Comparison of ENCODE assay signal across 8 cellular contexts in genomic region chr1:44707959-44708831, GRCh38. TPM values are rescaled to one million over a fixed set of nuclear protein-coding genes. Genes with fewer than 3 reads are reported as not detected.
DNase-seq lines count a peak whose midpoint lies in the region; ATAC-seq and TF ChIP-seq lines count a peak whose summit lies in the region.

No MANE protein-coding gene starts in this region.

- H3K9me3 Mint-ChIP-seq in activated naive CD4-positive, alpha-beta T cell treated with anti-CD3 and anti-CD28 coated beads, Interleukin-2, amount 50 U/mL, for 24 hours, result no peaks in the 10 kb centered on the region

- ATAC-seq in heart right ventricle (peak; percentile 52 to 81 (median 70)), GM18867 (IDR thresholded peaks at IDR 0.05; ENCODE audit: unreplicated experiment) (no peak)

- 36 to 43% methylated on average over 15 of the region's 15 CpGs for WGBS in heart right ventricle, 2 donors
- WGBS in sigmoid colon, 2 donors, result 25 to 40% methylated on average over 15 of the region's 15 CpGs

- peak; percentile 54 for TF ChIP-seq CTCF in NB4 (IDR thresholded peaks at IDR 0.05; ENCODE audit: low read depth, low read length)
- peak; percentile 28 to 78 (median 69) for TF ChIP-seq CTCF in heart right ventricle (IDR thresholded peaks at IDR 0.05)
- peak in 2 of 4 experiments; percentile 54 to 58 for TF ChIP-seq CTCF in sigmoid colon (IDR thresholded peaks at IDR 0.05)

- no peaks in the 10 kb centered on the region for H3K36me3 Mint-ChIP-seq in activated naive CD4-positive, alpha-beta T cell treated with anti-CD3 and anti-CD28 coated beads, Interleukin-2, amount 50 U/mL, for 24 hours

- no peak overlapping the region for H3K27ac ChIP-seq in heart right ventricle
- H3K27ac ChIP-seq in sigmoid colon, result no peak overlapping the region

- H3K4me1 ChIP-seq in heart right ventricle, result peaks cover 0 to 10% (median 3%) of the 10 kb centered on the region in 9 donors
- H3K4me1 ChIP-seq in skeletal muscle satellite cell (ENCODE audit: control insufficient read depth, insufficient read depth, low read length), result peaks cover 19% of the 10 kb centered on the region
- peaks cover 0 to 8% (median 0%) of the 10 kb centered on the region in 4 donors for H3K4me1 ChIP-seq in sigmoid colon

- no peak for TF ChIP-seq EP300 in sigmoid colon (IDR thresholded peaks at IDR 0.05)

- peak overlapping the region; percentile 72 for H3K4me3 Mint-ChIP-seq in activated naive CD4-positive, alpha-beta T cell treated with anti-CD3 and anti-CD28 coated beads, Interleukin-2, amount 50 U/mL, for 24 hours

- H3K9ac ChIP-seq in skeletal muscle satellite cell (ENCODE audit: low read depth, low read length), result no peak overlapping the region

- H3K36me3 ChIP-seq in heart right ventricle, result no peaks in the 10 kb centered on the region
- H3K36me3 ChIP-seq in skeletal muscle satellite cell (ENCODE audit: insufficient read depth, low read length), result no peaks in the 10 kb centered on the region
- no peaks in the 10 kb centered on the region for H3K36me3 ChIP-seq in sigmoid colon

- peaks cover 0 to 6% (median 0%) of the 10 kb centered on the region in 7 donors for H3K27me3 ChIP-seq in heart right ventricle
- H3K27me3 ChIP-seq in skeletal muscle satellite cell (ENCODE audit: control insufficient read depth, insufficient read depth, low read length), result peaks cover 15% of the 10 kb centered on the region
- no peaks in the 10 kb centered on the region for H3K27me3 ChIP-seq in sigmoid colon

- TF ChIP-seq POLR2A in NB4 (IDR thresholded peaks at IDR 0.05; ENCODE audit: extremely low read depth, insufficient read length) (no peak), sigmoid colon (IDR thresholded peaks at IDR 0.05) (no peak)

- peak overlapping the region; percentile 63 for H3K4me2 ChIP-seq in skeletal muscle satellite cell (ENCODE audit: low read length)

- no peaks in the 10 kb centered on the region for H3K9me3 ChIP-seq in heart right ventricle
- no peaks in the 10 kb centered on the region for H3K9me3 ChIP-seq in skeletal muscle satellite cell (replicated peaks; ENCODE audit: low read length)
- no peaks in the 10 kb centered on the region for H3K9me3 ChIP-seq in sigmoid colon

- no peak overlapping the region for H3K4me3 ChIP-seq in NB4 (ENCODE audit: low read depth, low read length)
- peak overlapping the region in 2 of 10 donors; percentile 3 to 26 for H3K4me3 ChIP-seq in heart right ventricle
- peak overlapping the region; percentile 39 for H3K4me3 ChIP-seq in skeletal muscle satellite cell (ENCODE audit: low read length)
- peak overlapping the region in 1 of 4 donors; percentile 6 for H3K4me3 ChIP-seq in sigmoid colon

- peaks cover 9% of the 10 kb centered on the region for H3K4me1 Mint-ChIP-seq in activated naive CD4-positive, alpha-beta T cell treated with anti-CD3 and anti-CD28 coated beads, Interleukin-2, amount 50 U/mL, for 24 hours

- intact Hi-C loops in heart right ventricle (cut with DNase I), result no loop called here
- intact Hi-C loops in sigmoid colon (cut with DNase I), result no loop called here

- peak overlapping the region; percentile 19 for H3K27ac Mint-ChIP-seq in activated naive CD4-positive, alpha-beta T cell treated with anti-CD3 and anti-CD28 coated beads, Interleukin-2, amount 50 U/mL, for 24 hours

- DNase-seq in activated CD4-positive, alpha-beta T cell treated with anti-CD3 and anti-CD28 coated beads for 48 hours, result peak; percentile 37
- no peak for DNase-seq in activated CD4-positive, alpha-beta T cell treated with anti-CD3 and anti-CD28 coated beads, Interleukin-2, amount 50 U/mL, for 1 hour
- DNase-seq in NB4 (ENCODE audit: low read depth) (peak; percentile 49), heart right ventricle (peak in 1 of 2 donors; percentile 42), sigmoid colon (no peak)

- H3K27me3 Mint-ChIP-seq in activated naive CD4-positive, alpha-beta T cell treated with anti-CD3 and anti-CD28 coated beads, Interleukin-2, amount 50 U/mL, for 24 hours, result no peaks in the 10 kb centered on the region

RNA-seq across cellular contexts. Expression of gene RNU5D-1, which starts 22.8 kb away (rescaled TPM):
- total RNA-seq in heart right ventricle, result not detected
- polyA plus RNA-seq in heart right ventricle, result not detected
- not detected in 2 replicates for total RNA-seq in skeletal muscle satellite cell (2012; rRNA removed)
- not detected for total RNA-seq in sigmoid colon
- polyA plus RNA-seq in sigmoid colon, result not detected

RNA-seq across cellular contexts. Expression of gene KIF2C, which starts 31.4 kb away (rescaled TPM):
- total RNA-seq in heart right ventricle, result 1 to 10 TPM in 7 of 10 donors, under 1 TPM in 3; 0.73 to 3.7 (median 1.4) TPM
- polyA plus RNA-seq in heart right ventricle, result 1 to 10 TPM in 1 of 2 donors, under 1 TPM in 1; 0.22 to 1.0 TPM
- total RNA-seq in skeletal muscle satellite cell (2012; rRNA removed), result 18.5 and 27.1 TPM in 2 replicates
- total RNA-seq in sigmoid colon, result 1 to 10 TPM in 2 of 4 donors, under 1 TPM in 2; 0.36 to 2.0 (median 1.2) TPM
- 10 to 100 TPM in 1 of 3 donors, 1 to 10 TPM in 1, under 1 TPM in 1; 0.60 to 16.2 (median 3.9) TPM for polyA plus RNA-seq in sigmoid colon

RNA-seq across cellular contexts. Expression of gene ARMH1, which starts 33.7 kb away (rescaled TPM):
- total RNA-seq in heart right ventricle (1 to 10 TPM in 3 of 10 donors, under 1 TPM in 2, not detected in 5; 0.62 to 3.3 (median 1.1) TPM), sigmoid colon (1 to 10 TPM in 2 of 4 donors, under 1 TPM in 1, not detected in 1; 0.33 to 1.5 (median 1.1) TPM)
- polyA plus RNA-seq in heart right ventricle (1 to 10 TPM; 1.6 to 2.5 TPM), sigmoid colon (10 to 100 TPM in 1 of 3 donors, not detected in 2; 23.0 TPM)
- 0.22 and 0.51 TPM in 2 replicates for total RNA-seq in skeletal muscle satellite cell (2012; rRNA removed)

RNA-seq across cellular contexts. Expression of gene TMEM53, which starts 33.9 kb away (rescaled TPM):
- total RNA-seq in heart right ventricle, result 10 to 100 TPM in 8 of 10 donors, 1 to 10 TPM in 2; 6.6 to 18.6 (median 12.2) TPM
- polyA plus RNA-seq in heart right ventricle, result 10 to 100 TPM in 1 of 2 donors, 1 to 10 TPM in 1; 8.7 to 21.0 TPM
- total RNA-seq in skeletal muscle satellite cell (2012; rRNA removed), result 6.6 and 7.1 TPM in 2 replicates
- total RNA-seq in sigmoid colon, result 1 to 10 TPM; 1.7 to 5.6 (median 4.5) TPM
- 10 to 100 TPM; 17.1 to 29.7 (median 19.8) TPM for polyA plus RNA-seq in sigmoid colon

Comparison
In these comparisons a context has a peak if more than half of its experiments do, and no peak if none do; other contexts are left out.
1. DNase-seq: peak in activated CD4-positive, alpha-beta T cell treated with anti-CD3 and anti-CD28 coated beads for 48 hours (single experiment) and NB4 (single experiment); none in activated CD4-positive, alpha-beta T cell treated with anti-CD3 and anti-CD28 coated beads, Interleukin-2, amount 50 U/mL, for 1 hour (single experiment) and sigmoid colon (single experiment).